Comparison of ENCODE assay signal across 24 cellular contexts in the genomic region with DNA sequence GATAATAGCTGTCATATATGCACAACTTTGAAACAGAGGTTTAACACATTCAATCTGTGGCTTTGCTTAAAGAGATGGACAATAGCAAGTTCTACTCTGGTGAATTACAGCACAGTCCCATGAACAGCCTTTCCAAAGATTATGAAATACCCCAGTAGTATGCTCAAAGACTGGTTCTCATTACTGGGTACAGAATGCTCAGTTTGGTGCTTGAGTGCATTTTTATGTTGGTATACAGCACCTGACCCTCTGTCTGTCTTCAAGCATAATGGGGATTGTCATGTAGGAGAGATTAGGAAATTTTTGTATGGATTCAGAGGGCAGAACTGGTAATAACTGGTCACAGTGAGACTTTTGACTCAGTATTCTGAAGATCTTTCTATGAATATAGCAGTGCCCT.
"Had no signal": no experiment of that assay in that cellular context is flagged by ENCODE, and none has a peak within 500 bp of the region (broad histone marks: within the 10 kb centered on the region; RNA-seq: fewer than 3 reads in every experiment).

No MANE protein-coding gene starts in this region.

- H3K9me3 Mint-ChIP-seq: activated naive CD4-positive, alpha-beta T cell treated with anti-CD3 and anti-CD28 coated beads for 36 hours; activated naive CD8-positive, alpha-beta T cell treated with anti-CD3 and anti-CD28 coated beads, Interleukin-2, amount 10 ng/mL, durations not matched to agents 7 days and 5 days; activated T-cell treated with anti-CD3 and anti-CD28 coated beads, Interleukin-2, amount 50 U/mL, for 72 hours; naive B cell; nephron progenitor cell; T-helper 1 cell treated with Interleukin-12 subunit alpha and Interleukin-12 subunit beta and Interleukin-4 antibody, amounts not matched to agents 30 μg/mL and 1 μg/mL, for 36 hours had no signal

- H3K27ac Mint-ChIP-seq: activated naive CD4-positive, alpha-beta T cell treated with anti-CD3 and anti-CD28 coated beads for 36 hours; activated naive CD8-positive, alpha-beta T cell treated with anti-CD3 and anti-CD28 coated beads, Interleukin-2, amount 10 ng/mL, durations not matched to agents 7 days and 5 days; activated T-cell treated with anti-CD3 and anti-CD28 coated beads, Interleukin-2, amount 50 U/mL, for 72 hours; nephron progenitor cell; T-helper 1 cell treated with Interleukin-12 subunit alpha and Interleukin-12 subunit beta and Interleukin-4 antibody, amounts not matched to agents 30 μg/mL and 1 μg/mL, for 36 hours had no signal

- H3K4me1 Mint-ChIP-seq: nephron progenitor cell had no signal

- DNase-seq: activated CD4-positive, alpha-beta T cell treated with anti-CD3 and anti-CD28 coated beads for 4 hours; activated CD4-positive, alpha-beta T cell treated with anti-CD3 and anti-CD28 coated beads, Interleukin-2, amount 50 U/mL, for 4 hours; activated naive CD4-positive, alpha-beta T cell treated with anti-CD3 and anti-CD28 coated beads for 36 hours; activated naive CD8-positive, alpha-beta T cell treated with anti-CD3 and anti-CD28 coated beads, Interleukin-2, amount 10 ng/mL, durations not matched to agents 7 days and 5 days; activated T-cell treated with anti-CD3 and anti-CD28 coated beads for 4 hours; activated T-cell treated with anti-CD3 and anti-CD28 coated beads, Interleukin-2, amount 50 U/mL, for 72 hours; amniotic stem cell; central memory CD4-positive, alpha-beta T cell; left ventricle myocardium superior; mammary epithelial cell; naive B cell; nephron progenitor cell; pancreas; sigmoid colon; spleen; stimulated activated naive CD4-positive, alpha-beta T cell treated with Interleukin-2 at 50 U/mL for 16 hours; T-helper 9 cell; testis; uterus had no signal

- H3K27me3 ChIP-seq: pancreas, sigmoid colon, spleen, testis, uterus had no signal

- ATAC-seq: activated T-cell treated with anti-CD3 and anti-CD28 coated beads, Interleukin-2, amount 50 U/mL, for 72 hours; left ventricle myocardium superior; pancreas had no signal

- H3K36me3 ChIP-seq: neutrophil, pancreas, prostate gland, sigmoid colon, spleen, uterus had no signal

- H3K4me3 ChIP-seq: pancreas, prostate gland, sigmoid colon, spleen, testis, uterus had no signal

- H3K27ac ChIP-seq: neutrophil, pancreas, sigmoid colon, spleen, testis, uterus, VCaP had no signal

- H3K4me1 ChIP-seq: pancreas, prostate gland, sigmoid colon, testis, uterus had no signal

- H3K4me3 Mint-ChIP-seq: activated naive CD4-positive, alpha-beta T cell treated with anti-CD3 and anti-CD28 coated beads for 36 hours; activated naive CD8-positive, alpha-beta T cell treated with anti-CD3 and anti-CD28 coated beads, Interleukin-2, amount 10 ng/mL, durations not matched to agents 7 days and 5 days; activated T-cell treated with anti-CD3 and anti-CD28 coated beads, Interleukin-2, amount 50 U/mL, for 72 hours; mesothelial cell of epicardium; naive B cell; nephron progenitor cell; T-helper 1 cell treated with Interleukin-12 subunit alpha and Interleukin-12 subunit beta and Interleukin-4 antibody, amounts not matched to agents 30 μg/mL and 1 μg/mL, for 36 hours had no signal

- H3K9me3 ChIP-seq: neutrophil, pancreas, prostate gland, sigmoid colon, spleen, testis, uterus had no signal
